ENCODE assay signal across 17 cellular contexts in genomic region chr16:49836668-49837067, GRCh38. TPM values are rescaled to one million over a fixed set of nuclear protein-coding genes. Genes with fewer than 3 reads are reported as not detected.
DNase-seq lines count a peak whose midpoint lies in the region; TF ChIP-seq lines count a peak whose summit lies in the region.
"Had no signal": no experiment of that assay in that cellular context is flagged by ENCODE, and none has a peak within 500 bp of the region (broad histone marks: within the 10 kb centered on the region; RNA-seq: fewer than 3 reads in every experiment).

No MANE protein-coding gene starts in this region.

- H3K4me3 ChIP-seq in BLaER1 = peak overlapping the region; percentile 34; the same call in 1 of the 2 replicates
- no peak overlapping the region for H3K4me3 ChIP-seq in stomach
- H3K4me3 ChIP-seq: adrenal gland had no signal

- peak overlapping the region in 4 of 5 experiments; percentile 67 to 91 (median 84) for H3K27ac Mint-ChIP-seq in brain
- H3K27ac Mint-ChIP-seq in mesothelial cell of epicardium = no peak overlapping the region
- H3K27ac Mint-ChIP-seq: activated T-helper 17 cell treated with anti-CD3 and anti-CD28 coated beads, Interleukin-2, amount 50 U/mL, for 72 hours; CD4-positive, CD25-positive, alpha-beta regulatory T cell; effector memory CD8-positive, alpha-beta T cell had no signal

- H4K20me1 ChIP-seq in BLaER1 = no peaks in the 10 kb centered on the region

- no peaks in the 10 kb centered on the region for H3K36me3 Mint-ChIP-seq in brain
- no peaks in the 10 kb centered on the region for H3K36me3 Mint-ChIP-seq in mesothelial cell of epicardium
- H3K36me3 Mint-ChIP-seq: CD4-positive, CD25-positive, alpha-beta regulatory T cell had no signal

- peaks cover 94% of the 10 kb centered on the region for H3K4me1 Mint-ChIP-seq in brain
- H3K4me1 Mint-ChIP-seq in mesothelial cell of epicardium = peaks cover 46% of the 10 kb centered on the region
- H3K4me1 Mint-ChIP-seq: activated T-helper 17 cell treated with anti-CD3 and anti-CD28 coated beads, Interleukin-2, amount 50 U/mL, for 72 hours had no signal

- H3K9ac ChIP-seq in BLaER1 = peak overlapping the region; percentile 93
- H3K9ac ChIP-seq: KMS-11 had no signal

- TF ChIP-seq CTCF in brain (conservative IDR thresholded peaks at IDR 0.05) (no peak), mesothelial cell of epicardium (IDR thresholded peaks at IDR 0.05; ENCODE audit: unreplicated experiment) (no peak), stomach (IDR thresholded peaks at IDR 0.05) (no peak)

- H3K4me2 ChIP-seq in BLaER1 = peak overlapping the region; percentile 99
- H3K4me2 ChIP-seq: KMS-11 had no signal

- H3K4me1 ChIP-seq in BLaER1 (peaks cover 92% of the 10 kb centered on the region), stomach (peaks cover 15 to 61% (median 40%) of the 10 kb centered on the region in 4 donors)

- H3K27me3 Mint-ChIP-seq in brain (peaks cover 7% of the 10 kb centered on the region), mesothelial cell of epicardium (ENCODE audit: low read depth) (no peaks in the 10 kb centered on the region)

- TF ChIP-seq EP300 in stomach (IDR thresholded peaks at IDR 0.05) = no peak

- H3K9me3 ChIP-seq in BLaER1 (no peaks in the 10 kb centered on the region), stomach (no peaks in the 10 kb centered on the region)
- H3K9me3 ChIP-seq: adrenal gland had no signal

- H3K36me3 ChIP-seq in BLaER1 (no peaks in the 10 kb centered on the region), stomach (no peaks in the 10 kb centered on the region)
- H3K36me3 ChIP-seq: adrenal gland had no signal

- H3K9me3 Mint-ChIP-seq in brain (no peaks in the 10 kb centered on the region), mesothelial cell of epicardium (no peaks in the 10 kb centered on the region)
- H3K9me3 Mint-ChIP-seq: activated T-helper 17 cell treated with anti-CD3 and anti-CD28 coated beads, Interleukin-2, amount 50 U/mL, for 72 hours; effector memory CD8-positive, alpha-beta T cell had no signal

- DNase-seq in mesothelial cell of epicardium (ENCODE audit: low spot score in 2 of 2, unreplicated experiment in 2 of 2) = no peak
- no peak for DNase-seq in stomach
- no peak for DNase-seq in stimulated activated naive CD4-positive, alpha-beta T cell treated with Interleukin-2 at 50 U/mL for 16 hours (lab: John Stamatoyannopoulos, UW)
- no peak for DNase-seq in dedifferentiated amniotic fluid mesenchymal stem cell (ENCODE audit: extremely low spot score)
- no peak for DNase-seq in NCI-H1694 treated with DMSO at 0.1 percent for 48 hours (lab: John Stamatoyannopoulos, UW)
- DNase-seq in SKM-1 (lab: John Stamatoyannopoulos, UW; ENCODE audit: unreplicated experiment) = no peak
- DNase-seq: adrenal gland; CD4-positive, CD25-positive, alpha-beta regulatory T cell; effector memory CD8-positive, alpha-beta T cell; NCI-H1092; NCI-H69; stimulated activated CD4-positive, alpha-beta T cell treated with anti-CD3 and anti-CD28 coated beads, Interleukin-2, amount 100 ng/mL, for 48 hours had no signal

- intact Hi-C loops in stomach (cut with DNase I; ENCODE audit: low total_unique reads) = no loop called here

- 66 to 86% (median 81%) methylated on average over 5 of the region's 5 CpGs for WGBS in stomach, 5 donors

- H3K4me3 Mint-ChIP-seq in brain (peak overlapping the region in 3 of 5 experiments; percentile 3 to 52 (median 37)), mesothelial cell of epicardium (peak overlapping the region; percentile 10)
- H3K4me3 Mint-ChIP-seq: activated T-helper 17 cell treated with anti-CD3 and anti-CD28 coated beads, Interleukin-2, amount 50 U/mL, for 72 hours; CD4-positive, CD25-positive, alpha-beta regulatory T cell; effector memory CD8-positive, alpha-beta T cell had no signal

- TF ChIP-seq POLR2A in stomach (IDR thresholded peaks at IDR 0.05) = no peak

- H3K27ac ChIP-seq in BLaER1 (peak overlapping the region; percentile 99), stomach (peak overlapping the region in 3 of 5 donors; percentile 36 to 85 (median 79))
- H3K27ac ChIP-seq: KMS-11 had no signal

- H3K27me3 ChIP-seq in BLaER1 = no peaks in the 10 kb centered on the region
- peaks cover 0 to 46% (median 16%) of the 10 kb centered on the region in 3 donors for H3K27me3 ChIP-seq in stomach

RNA-seq across cellular contexts. Expression of gene ZNF423, which starts 19.2 kb away (rescaled TPM):
- 32.7 TPM for polyA plus RNA-seq in brain (ENCODE audit: insufficient read depth, low read depth, low replicate concordance)
- 19.0 to 20.3 TPM (median 19.8 TPM) in 3 replicates for total RNA-seq in mesothelial cell of epicardium
- total RNA-seq in stomach = 1 to 10 TPM in 3 of 5 donors, under 1 TPM in 2; 0.29 to 3.5 (median 1.3) TPM
- polyA plus RNA-seq in stomach = 1 to 10 TPM in 1 of 3 donors, under 1 TPM in 2; 0.68 to 1.2 (median 0.81) TPM
- total RNA-seq: activated T-helper 17 cell treated with anti-CD3 and anti-CD28 coated beads, Interleukin-2, amount 50 U/mL, for 72 hours; HT-29 had no signal
- polyA plus RNA-seq: CD4-positive, CD25-positive, alpha-beta regulatory T cell had no signal
